6 cellular contexts compared by ENCODE assay signal in genomic region chr1:160913229-160913628, GRCh38. TPM values are rescaled to one million over a fixed set of nuclear protein-coding genes. Genes with fewer than 3 reads are reported as not detected.
"Had no signal": no experiment of that assay in that cellular context is flagged by ENCODE, and none has a peak within 500 bp of the region (broad histone marks: within the 10 kb centered on the region; RNA-seq: fewer than 3 reads in every experiment).

No MANE protein-coding gene starts in this region.

RNA-seq across cellular contexts. Expression of gene ITLN1, which starts 28.2 kb away (rescaled TPM):
- total RNA-seq: HT1080, K562, M059J, SJSA1 had no signal
- polyA plus RNA-seq: IgD-negative memory B cell, K562 had no signal

RNA-seq across cellular contexts. Expression of gene ITLN2, which starts 41.4 kb away (rescaled TPM):
- total RNA-seq: HT1080, K562, M059J, Right ventricle myocardium superior, SJSA1 had no signal
- polyA plus RNA-seq: IgD-negative memory B cell, K562 had no signal

RNA-seq across cellular contexts. Expression of gene CD244, which starts 50.5 kb away (rescaled TPM):
- total RNA-seq: HT1080, K562, M059J, SJSA1 had no signal
- polyA plus RNA-seq: K562 had no signal
